ENCODE assay signal across 20 cellular contexts in genomic region chr12:65828711-65829339, GRCh38. TPM values are rescaled to one million over a fixed set of nuclear protein-coding genes. Genes with fewer than 3 reads are reported as not detected.
DNase-seq lines count a peak whose midpoint lies in the region; ATAC-seq and TF ChIP-seq lines count a peak whose summit lies in the region.
"Had no signal": no experiment of that assay in that cellular context is flagged by ENCODE, and none has a peak within 500 bp of the region (broad histone marks: within the 10 kb centered on the region; RNA-seq: fewer than 3 reads in every experiment).

No MANE protein-coding gene starts in this region.

- H3K9me3 Mint-ChIP-seq in brain: no peaks in the 10 kb centered on the region
- H3K9me3 Mint-ChIP-seq in WTC11: no peaks in the 10 kb centered on the region
- H3K9me3 Mint-ChIP-seq: T-cell had no signal

- DNase-seq in foreskin keratinocyte (no peak), skeletal muscle cell (ENCODE audit: low read depth) (no peak), NCI-H2081 (lab: John Stamatoyannopoulos, UW) (no peak), WTC11 (ENCODE audit: low spot score) (no peak), NCI-H2029 (lab: John Stamatoyannopoulos, UW) (no peak), NCI-H748 treated with DMSO at 0.1 percent for 48 hours (lab: John Stamatoyannopoulos, UW) (no peak)
- DNase-seq: activated CD4-positive, CD25-positive, alpha-beta regulatory T cell treated with anti-CD3 and anti-CD28 coated beads, Interleukin-2, amount 50 U/mL, for 72 hours; activated gamma-delta T cell; DMS53; MV-4-11; NCI-H2107; NCI-H526 treated with DMSO at 0.1 percent for 48 hours; Peyer's patch; stimulated activated CD4-positive, alpha-beta T cell treated with anti-CD3 and anti-CD28 coated beads, Interleukin-4, amount 100 ng/mL, for 24 hours; T-cell had no signal

- no peak overlapping the region for H3K27ac ChIP-seq in HUES64 (ENCODE audit: low read depth, low read length)
- H3K27ac ChIP-seq in foreskin keratinocyte: peak overlapping the region; percentile 64
- H3K27ac ChIP-seq: BLaER1 treated with 17β-estradiol and CSF1 and Interleukin-3, amounts not matched to agents 10 nM and 100 nM; coronary artery; neutrophil; Peyer's patch had no signal

- H3K27me3 ChIP-seq in HUES64 (ENCODE audit: insufficient read depth, low read length) (no peaks in the 10 kb centered on the region), foreskin keratinocyte (no peaks in the 10 kb centered on the region)

- ATAC-seq in foreskin keratinocyte (no peak), WTC11 (no peak)
- ATAC-seq: T-cell had no signal

- POLR2A ChIA-PET in WTC11 (lab: Charles Lee): interaction anchor here (1.5 kb wide), 1 partner anchor 88 kb away, joined by 3 read pairs; no protein-coding TSS in a partner anchor

- CTCF ChIA-PET in WTC11 (lab: Charles Lee): no interaction called here

- no peaks in the 10 kb centered on the region for H3K9me3 ChIP-seq in HUES64 (ENCODE audit: insufficient read depth, low read depth, low read length)
- H3K9me3 ChIP-seq: BLaER1 treated with 17β-estradiol and CSF1 and Interleukin-3, amounts not matched to agents 10 nM and 100 nM; neutrophil; Peyer's patch had no signal

- H3K36me3 ChIP-seq in HUES64 (ENCODE audit: insufficient read depth, low read length): peaks cover 47% of the 10 kb centered on the region
- H3K36me3 ChIP-seq: BLaER1 treated with 17β-estradiol and CSF1 and Interleukin-3, amounts not matched to agents 10 nM and 100 nM; neutrophil; Peyer's patch had no signal

- H3K27ac Mint-ChIP-seq in brain (peak overlapping the region in 4 of 5 experiments; percentile 37 to 69 (median 54)), WTC11 (no peak overlapping the region)
- H3K27ac Mint-ChIP-seq: T-cell had no signal

- H3K4me1 ChIP-seq in HUES64 (ENCODE audit: insufficient read depth, low read length) (peaks cover 28% of the 10 kb centered on the region), foreskin keratinocyte (peaks cover 36% of the 10 kb centered on the region)

- H3K4me1 Mint-ChIP-seq in brain (peaks cover 39% of the 10 kb centered on the region), WTC11 (peaks cover 38% of the 10 kb centered on the region)

- no peak overlapping the region for H3K9ac ChIP-seq in HUES64 (ENCODE audit: low read depth, low read length)
- H3K9ac ChIP-seq: BLaER1 treated with 17β-estradiol and CSF1 and Interleukin-3, amounts not matched to agents 10 nM and 100 nM had no signal

- H3K4me3 Mint-ChIP-seq in brain (peak overlapping the region; percentile 45 to 98 (median 94)), WTC11 (no peak overlapping the region)
- H3K4me3 Mint-ChIP-seq: T-cell had no signal

- H3K4me3 ChIP-seq in HUES64 (ENCODE audit: low read length) (peak overlapping the region; percentile 89; the same call in 1 of the 2 replicates), skeletal muscle cell (ENCODE audit: low read depth, low read length) (peak overlapping the region; percentile 86)
- H3K4me3 ChIP-seq: BLaER1 treated with 17β-estradiol and CSF1 and Interleukin-3, amounts not matched to agents 10 nM and 100 nM; coronary artery; Peyer's patch had no signal

- peaks cover 16% of the 10 kb centered on the region for H3K36me3 Mint-ChIP-seq in brain
- peaks cover 15% of the 10 kb centered on the region for H3K36me3 Mint-ChIP-seq in WTC11
- H3K36me3 Mint-ChIP-seq: T-cell had no signal

- 91% methylated on average over 3 of the region's 3 CpGs for WGBS in HUES64

- TF ChIP-seq CTCF in brain (conservative IDR thresholded peaks at IDR 0.05) (no peak), foreskin keratinocyte (conservative IDR thresholded peaks at IDR 0.05) (no peak), WTC11 (IDR thresholded peaks at IDR 0.05) (no peak)

- H3K27me3 Mint-ChIP-seq in brain (peaks cover 28% of the 10 kb centered on the region), WTC11 (ENCODE audit: low read depth) (no peaks in the 10 kb centered on the region)

TF ChIP-seq in WTC11, 78 proteins besides CTCF, POLR2A, EP300 and RAD21:
- no peak for TF ChIP-seq ZNF396 (CRISPR knock-in tag; IDR thresholded peaks at IDR 0.05; ENCODE audit: borderline replicate concordance)
- no peak for TF ChIP-seq ZNF281 (CRISPR knock-in tag; IDR thresholded peaks at IDR 0.05)
- TF ChIP-seq MXD4 (CRISPR knock-in tag; IDR thresholded peaks at IDR 0.05; ENCODE audit: borderline replicate concordance): no peak
- TF ChIP-seq ZNF416 (CRISPR knock-in tag; IDR thresholded peaks at IDR 0.05): no peak
- TF ChIP-seq NR2C2 (CRISPR knock-in tag; IDR thresholded peaks at IDR 0.05): no peak
- TF ChIP-seq CDX4 (CRISPR knock-in tag; IDR thresholded peaks at IDR 0.05; ENCODE audit: borderline replicate concordance): no peak
- no peak for TF ChIP-seq NFATC4 (CRISPR knock-in tag; IDR thresholded peaks at IDR 0.05)
- TF ChIP-seq, protein P1, sequence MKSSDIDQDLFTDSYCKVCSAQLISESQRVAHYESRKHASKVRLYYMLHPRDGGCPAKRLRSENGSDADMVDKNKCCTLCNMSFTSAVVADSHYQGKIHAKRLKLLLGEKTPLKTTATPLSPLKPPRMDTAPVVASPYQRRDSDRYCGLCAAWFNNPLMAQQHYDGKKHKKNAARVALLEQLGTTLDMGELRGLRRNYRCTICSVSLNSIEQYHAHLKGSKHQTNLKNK (CRISPR knock-in tag; IDR thresholded peaks at IDR 0.05): no peak

RNA-seq across cellular contexts. Expression of gene HMGA2, which starts 4.5 kb away (rescaled TPM):
- 156 TPM for polyA plus RNA-seq in HUES64 (2013, experiment 1 of 2)
- polyA plus RNA-seq in HUES64 (2013, experiment 2 of 2): 179 TPM
- not detected for polyA plus RNA-seq in brain (ENCODE audit: insufficient read depth, low read depth, low replicate concordance)
- 113 and 163 TPM in 2 replicates for total RNA-seq in foreskin keratinocyte
- polyA plus RNA-seq in foreskin keratinocyte: 77.7 and 95.5 TPM in 2 replicates
- total RNA-seq in WTC11 (2021): 93.6 to 98.7 TPM (median 95.9 TPM) in 3 replicates
